ENCODE assay signal across 14 cellular contexts in genomic region chr3:43531835-43532234, GRCh38.
A peak's percentile ranks its signal among the peaks of the same experiment; 100 is the strongest.
DNase-seq lines count a peak whose midpoint lies in the region; ATAC-seq, FAIRE-seq and TF ChIP-seq lines count a peak whose summit lies in the region.
"Had no signal": no experiment of that assay in that cellular context is flagged by ENCODE, and none has a peak within 500 bp of the region (broad histone marks: within the 10 kb centered on the region; RNA-seq: fewer than 3 reads in every experiment).

No MANE protein-coding gene starts in this region.

- peak; percentile 73 for FAIRE-seq in urothelium cell line (lab: Jason Lieb, UNC)
- no peak for FAIRE-seq in GM19239 (lab: Jason Lieb, UNC)

- H3K27ac ChIP-seq in left ventricle myocardium inferior (replicated peaks), result no peak overlapping the region
- H3K27ac ChIP-seq: neutrophil had no signal

- peaks cover 10% of the 10 kb centered on the region for H3K9me3 ChIP-seq in left ventricle myocardium inferior (replicated peaks)
- H3K9me3 ChIP-seq: neutrophil had no signal

- no peaks in the 10 kb centered on the region for H3K27me3 Mint-ChIP-seq in stimulated activated naive CD8-positive, alpha-beta T cell treated with anti-CD3 and anti-CD28 coated beads, Interleukin-15, amount 100 ng/mL, for 72 hours

- H3K36me3 ChIP-seq in left ventricle myocardium inferior, result peaks cover 7% of the 10 kb centered on the region

- intact Hi-C loops in left ventricle myocardium inferior (cut with micrococcal nuclease), result no loop called here

- TF ChIP-seq CTCF in left ventricle myocardium inferior (IDR thresholded peaks at IDR 0.05; ENCODE audit: borderline replicate concordance), result no peak

- H3K4me1 ChIP-seq in left ventricle myocardium inferior, result no peaks in the 10 kb centered on the region

- no peaks in the 10 kb centered on the region for H3K4me1 Mint-ChIP-seq in stimulated activated naive CD8-positive, alpha-beta T cell treated with anti-CD3 and anti-CD28 coated beads, Interleukin-15, amount 100 ng/mL, for 72 hours

- ATAC-seq in stimulated activated naive CD8-positive, alpha-beta T cell treated with anti-CD3 and anti-CD28 coated beads, Interleukin-15, Interleukin-2, amounts not matched to agents 100 U/mL and 50 U/mL, for 24 hours, result peak; percentile 84
- no peak for ATAC-seq in stimulated activated naive CD8-positive, alpha-beta T cell treated with anti-CD3 and anti-CD28 coated beads, Interleukin-15, amount 100 ng/mL, for 72 hours
- ATAC-seq in esophagus mucosa, result peak; percentile 86
- no peak for ATAC-seq in GM19351 (IDR thresholded peaks at IDR 0.05; ENCODE audit: unreplicated experiment)
- ATAC-seq: left colon had no signal

- H3K4me3 ChIP-seq in left ventricle myocardium inferior, result no peak overlapping the region

- H3K27me3 ChIP-seq in left ventricle myocardium inferior (ENCODE audit: low read depth), result no peaks in the 10 kb centered on the region
- H3K27me3 ChIP-seq: neutrophil had no signal

- no peak for DNase-seq in stimulated activated naive CD8-positive, alpha-beta T cell treated with anti-CD3 and anti-CD28 coated beads, Interleukin-15, Interleukin-2, amounts not matched to agents 100 U/mL and 50 U/mL, for 24 hours
- no peak for DNase-seq in stimulated activated naive CD8-positive, alpha-beta T cell treated with anti-CD3 and anti-CD28 coated beads, Interleukin-15, amount 100 ng/mL, for 72 hours
- DNase-seq in RPMI7951 (ENCODE audit: low read depth) (peak; percentile 63), urothelium cell line (ENCODE audit: low spot score) (peak; percentile 19), GM19239 (ENCODE audit: insufficient read length, low spot score) (no peak), left ventricle myocardium inferior (no peak)
- DNase-seq: foreskin melanocyte; left colon; NCI-H345; stimulated activated CD4-positive, alpha-beta T cell treated with anti-CD3 and anti-CD28 coated beads, Interleukin-12 subunit alpha, Interleukin-12 subunit beta, amount 100 ng/mL, for 4 hours had no signal

- H3K9me3 Mint-ChIP-seq in stimulated activated naive CD8-positive, alpha-beta T cell treated with anti-CD3 and anti-CD28 coated beads, Interleukin-15, amount 100 ng/mL, for 72 hours, result peaks cover 10 to 14% of the 10 kb centered on the region in 2 donors

- no peak overlapping the region for H3K27ac Mint-ChIP-seq in stimulated activated naive CD8-positive, alpha-beta T cell treated with anti-CD3 and anti-CD28 coated beads, Interleukin-15, amount 100 ng/mL, for 72 hours
- H3K27ac Mint-ChIP-seq: activated T-helper 1 cell treated with anti-CD3 and anti-CD28 coated beads, Interleukin-12 subunit alpha, Interleukin-12 subunit beta, Interleukin-2, Interleukin-4 antibody, amounts not matched to agents 30 ng/mL and 10 ng/mL and 1 ng/mL, durations not matched to agents 14 hours and 24 hours and 36 hours had no signal

- no peak overlapping the region for H3K4me3 Mint-ChIP-seq in stimulated activated naive CD8-positive, alpha-beta T cell treated with anti-CD3 and anti-CD28 coated beads, Interleukin-15, amount 100 ng/mL, for 72 hours
- H3K4me3 Mint-ChIP-seq: activated T-helper 1 cell treated with anti-CD3 and anti-CD28 coated beads, Interleukin-12 subunit alpha, Interleukin-12 subunit beta, Interleukin-2, Interleukin-4 antibody, amounts not matched to agents 30 ng/mL and 10 ng/mL and 1 ng/mL, durations not matched to agents 14 hours and 24 hours and 36 hours had no signal

Comparison
In these comparisons a context has a peak if more than half of its experiments do, and no peak if none do; other contexts are left out.
1. ATAC-seq: peak in stimulated activated naive CD8-positive, alpha-beta T cell treated with anti-CD3 and anti-CD28 coated beads, Interleukin-15, Interleukin-2, amounts not matched to agents 100 U/mL and 50 U/mL, for 24 hours (single experiment) and esophagus mucosa (single experiment); none in stimulated activated naive CD8-positive, alpha-beta T cell treated with anti-CD3 and anti-CD28 coated beads, Interleukin-15, amount 100 ng/mL, for 72 hours (single experiment) and GM19351 (single experiment).
2. DNase-seq: peak in RPMI7951 (single experiment) and urothelium cell line (single experiment); none in stimulated activated naive CD8-positive, alpha-beta T cell treated with anti-CD3 and anti-CD28 coated beads, Interleukin-15, Interleukin-2, amounts not matched to agents 100 U/mL and 50 U/mL, for 24 hours (single experiment), stimulated activated naive CD8-positive, alpha-beta T cell treated with anti-CD3 and anti-CD28 coated beads, Interleukin-15, amount 100 ng/mL, for 72 hours (0 of 2), GM19239 (single experiment) and left ventricle myocardium inferior (single experiment).